ENCODE assay signal across 1 cellular context in the genomic region with DNA sequence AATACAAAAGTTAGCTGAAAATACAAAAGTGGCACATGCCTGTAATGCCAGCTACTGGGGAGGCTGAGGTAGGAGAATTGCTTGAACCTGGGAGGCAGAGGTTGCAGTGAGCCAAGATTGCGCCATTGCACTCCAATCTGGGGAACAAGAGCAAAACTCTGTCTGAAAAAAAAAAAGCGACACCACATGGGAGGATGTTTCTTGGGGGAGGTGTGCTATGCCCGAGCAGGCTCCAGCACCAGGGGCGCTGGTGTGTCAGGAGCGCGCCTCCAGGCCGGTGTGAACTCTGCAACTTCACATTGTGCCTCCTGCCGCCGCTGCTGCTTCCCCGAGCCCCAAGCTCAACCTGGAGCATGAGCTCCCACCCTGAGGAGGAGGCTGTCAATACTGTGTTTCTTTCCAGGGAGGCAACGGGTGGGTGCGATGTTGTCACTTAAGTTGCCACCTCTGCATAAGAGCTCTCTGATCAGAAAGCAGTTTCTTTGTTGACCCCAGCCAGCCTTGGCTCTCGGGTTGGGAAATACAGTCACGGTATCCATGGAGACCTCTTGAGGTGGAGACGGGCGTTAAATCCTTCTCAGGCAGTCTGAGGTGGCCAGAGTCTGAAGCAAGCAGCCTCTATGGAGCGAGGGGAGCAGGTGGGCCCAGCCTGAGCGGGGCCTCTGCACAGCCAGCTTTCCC.
A peak's percentile ranks its signal among the peaks of the same experiment; 100 is the strongest.
TF ChIP-seq lines count a peak whose summit lies in the region.

No MANE protein-coding gene starts in this region.

TF ChIP-seq in K562, 482 proteins besides CTCF, POLR2A, EP300 and RAD21 (continued from another document and continues in another):
- TF ChIP-seq, protein P1, sequence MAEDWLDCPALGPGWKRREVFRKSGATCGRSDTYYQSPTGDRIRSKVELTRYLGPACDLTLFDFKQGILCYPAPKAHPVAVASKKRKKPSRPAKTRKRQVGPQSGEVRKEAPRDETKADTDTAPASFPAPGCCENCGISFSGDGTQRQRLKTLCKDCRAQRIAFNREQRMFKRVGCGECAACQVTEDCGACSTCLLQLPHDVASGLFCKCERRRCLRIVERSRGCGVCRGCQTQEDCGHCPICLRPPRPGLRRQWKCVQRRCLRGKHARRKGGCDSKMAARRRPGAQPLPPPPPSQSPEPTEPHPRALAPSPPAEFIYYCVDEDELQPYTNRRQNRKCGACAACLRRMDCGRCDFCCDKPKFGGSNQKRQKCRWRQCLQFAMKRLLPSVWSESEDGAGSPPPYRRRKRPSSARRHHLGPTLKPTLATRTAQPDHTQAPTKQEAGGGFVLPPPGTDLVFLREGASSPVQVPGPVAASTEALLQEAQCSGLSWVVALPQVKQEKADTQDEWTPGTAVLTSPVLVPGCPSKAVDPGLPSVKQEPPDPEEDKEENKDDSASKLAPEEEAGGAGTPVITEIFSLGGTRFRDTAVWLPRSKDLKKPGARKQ (CRISPR knock-in tag; IDR thresholded peaks at IDR 0.05): no peak
- TF ChIP-seq E2F3 (CRISPR knock-in tag; IDR thresholded peaks at IDR 0.05) (no peak), TAF9B (IDR thresholded peaks at IDR 0.05; ENCODE audit: partially characterized antibody) (no peak), JUN (IDR thresholded peaks at IDR 0.05; ENCODE audit: borderline replicate concordance, low read depth, low read length) (0 out of 2 replicates have a peak, but pooled peaks have one; percentile 29), JUN (CRISPR knock-in tag; IDR thresholded peaks at IDR 0.05; ENCODE audit: borderline replicate concordance) (no peak), HES1 (IDR thresholded peaks at IDR 0.05; ENCODE audit: low read depth) (no peak), ILK (tag; IDR thresholded peaks at IDR 0.05; ENCODE audit: borderline replicate concordance, low read depth) (no peak), CBX1 (IDR thresholded peaks at IDR 0.05; ENCODE audit: low read depth) (no peak), NRF1 (conservative IDR thresholded peaks at IDR 0.05 in 1 of 2, IDR thresholded peaks at IDR 0.05 in 1 of 2) (peak; percentile 39 to 57; a peak in 3 of 4 replicates), TFAP4 (CRISPR knock-in tag; IDR thresholded peaks at IDR 0.05; ENCODE audit: borderline replicate concordance) (peak; percentile 75; the same call in 1 of the 2 replicates), ZNF431 (CRISPR knock-in tag; IDR thresholded peaks at IDR 0.05) (no peak), ID3 (CRISPR knock-in tag; IDR thresholded peaks at IDR 0.05) (no peak), ID3 (tag; IDR thresholded peaks at IDR 0.05) (no peak), MEF2D (tag; conservative IDR thresholded peaks at IDR 0.05; ENCODE audit: low read depth) (no peak), FOXK2 (conservative IDR thresholded peaks at IDR 0.05 in 1 of 2, IDR thresholded peaks at IDR 0.05 in 1 of 2; ENCODE audit: low read depth in 2 of 2) (peak in 1 of 2 experiments; percentile 59; a peak in 2 of 4 replicates), ZSCAN32 (CRISPR knock-in tag; IDR thresholded peaks at IDR 0.05) (no peak), SAP30 (IDR thresholded peaks at IDR 0.05; ENCODE audit: borderline replicate concordance, insufficient read depth, low read depth, low read length, poor library complexity, severe bottlenecking) (no peak), SMC3 (conservative IDR thresholded peaks at IDR 0.05; ENCODE audit: insufficient read depth, low read depth, low read length) (peak; percentile 41), MCM3 (IDR thresholded peaks at IDR 0.05) (no peak), NCOA2 (IDR thresholded peaks at IDR 0.05; ENCODE audit: partially characterized antibody in 2 of 2) (no peak), FIP1L1 (IDR thresholded peaks at IDR 0.05; ENCODE audit: low read depth, low read length, poor library complexity, severe bottlenecking) (no peak), ZNF707 (CRISPR knock-in tag; conservative IDR thresholded peaks at IDR 0.05) (no peak), CSDE1 (IDR thresholded peaks at IDR 0.05) (no peak), NCOA1 (IDR thresholded peaks at IDR 0.05; ENCODE audit: low read depth) (0 out of 2 replicates have a peak, but pooled peaks have one; percentile 13), FOXP1 (CRISPR knock-in tag; IDR thresholded peaks at IDR 0.05) (no peak), TAF7 (tag; IDR thresholded peaks at IDR 0.05) (no peak), TEAD4 (IDR thresholded peaks at IDR 0.05; ENCODE audit: low read length) (peak; percentile 23; the same call in 1 of the 2 replicates), TEAD4 (CRISPR knock-in tag; IDR thresholded peaks at IDR 0.05; ENCODE audit: borderline replicate concordance) (no peak), DACH1 (IDR thresholded peaks at IDR 0.05; ENCODE audit: partially characterized antibody) (no peak), ATF7 (IDR thresholded peaks at IDR 0.05) (peak; percentile 32; the same call in 1 of the 2 replicates), MCM5 (IDR thresholded peaks at IDR 0.05; ENCODE audit: low read depth) (no peak), ZNF12 (CRISPR knock-in tag; IDR thresholded peaks at IDR 0.05) (no peak), ZNF3 (CRISPR knock-in tag; IDR thresholded peaks at IDR 0.05) (no peak), SMARCA4 (IDR thresholded peaks at IDR 0.05) (peak; percentile 61), PTTG1 (tag; IDR thresholded peaks at IDR 0.05; ENCODE audit: low read depth) (no peak), SP1 (CRISPR knock-in tag; IDR thresholded peaks at IDR 0.05) (no peak), TOE1 (IDR thresholded peaks at IDR 0.05; ENCODE audit: borderline replicate concordance) (no peak), TOE1 (CRISPR knock-in tag; IDR thresholded peaks at IDR 0.05; ENCODE audit: borderline replicate concordance, low read depth) (no peak), ARID2 (IDR thresholded peaks at IDR 0.05) (peak; percentile 35; the same call in 1 of the 2 replicates), HDAC2 (IDR thresholded peaks at IDR 0.05) (no peak), NFYB (IDR thresholded peaks at IDR 0.05; ENCODE audit: extremely low read depth, insufficient read length) (no peak), SMARCE1 (IDR thresholded peaks at IDR 0.05) (no peak), CTCFL (IDR thresholded peaks at IDR 0.05; ENCODE audit: borderline replicate concordance, insufficient read depth, low read depth, low read length, poor library complexity, severe bottlenecking) (peak; percentile 10), TRIM24 (IDR thresholded peaks at IDR 0.05) (no peak)
- TF ChIP-seq, protein P2, sequence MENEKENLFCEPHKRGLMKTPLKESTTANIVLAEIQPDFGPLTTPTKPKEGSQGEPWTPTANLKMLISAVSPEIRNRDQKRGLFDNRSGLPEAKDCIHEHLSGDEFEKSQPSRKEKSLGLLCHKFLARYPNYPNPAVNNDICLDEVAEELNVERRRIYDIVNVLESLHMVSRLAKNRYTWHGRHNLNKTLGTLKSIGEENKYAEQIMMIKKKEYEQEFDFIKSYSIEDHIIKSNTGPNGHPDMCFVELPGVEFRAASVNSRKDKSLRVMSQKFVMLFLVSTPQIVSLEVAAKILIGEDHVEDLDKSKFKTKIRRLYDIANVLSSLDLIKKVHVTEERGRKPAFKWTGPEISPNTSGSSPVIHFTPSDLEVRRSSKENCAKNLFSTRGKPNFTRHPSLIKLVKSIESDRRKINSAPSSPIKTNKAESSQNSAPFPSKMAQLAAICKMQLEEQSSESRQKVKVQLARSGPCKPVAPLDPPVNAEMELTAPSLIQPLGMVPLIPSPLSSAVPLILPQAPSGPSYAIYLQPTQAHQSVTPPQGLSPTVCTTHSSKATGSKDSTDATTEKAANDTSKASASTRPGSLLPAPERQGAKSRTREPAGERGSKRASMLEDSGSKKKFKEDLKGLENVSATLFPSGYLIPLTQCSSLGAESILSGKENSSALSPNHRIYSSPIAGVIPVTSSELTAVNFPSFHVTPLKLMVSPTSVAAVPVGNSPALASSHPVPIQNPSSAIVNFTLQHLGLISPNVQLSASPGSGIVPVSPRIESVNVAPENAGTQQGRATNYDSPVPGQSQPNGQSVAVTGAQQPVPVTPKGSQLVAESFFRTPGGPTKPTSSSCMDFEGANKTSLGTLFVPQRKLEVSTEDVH (IDR thresholded peaks at IDR 0.05; ENCODE audit: low read depth, partially characterized antibody): no peak
- TF ChIP-seq, protein P3, sequence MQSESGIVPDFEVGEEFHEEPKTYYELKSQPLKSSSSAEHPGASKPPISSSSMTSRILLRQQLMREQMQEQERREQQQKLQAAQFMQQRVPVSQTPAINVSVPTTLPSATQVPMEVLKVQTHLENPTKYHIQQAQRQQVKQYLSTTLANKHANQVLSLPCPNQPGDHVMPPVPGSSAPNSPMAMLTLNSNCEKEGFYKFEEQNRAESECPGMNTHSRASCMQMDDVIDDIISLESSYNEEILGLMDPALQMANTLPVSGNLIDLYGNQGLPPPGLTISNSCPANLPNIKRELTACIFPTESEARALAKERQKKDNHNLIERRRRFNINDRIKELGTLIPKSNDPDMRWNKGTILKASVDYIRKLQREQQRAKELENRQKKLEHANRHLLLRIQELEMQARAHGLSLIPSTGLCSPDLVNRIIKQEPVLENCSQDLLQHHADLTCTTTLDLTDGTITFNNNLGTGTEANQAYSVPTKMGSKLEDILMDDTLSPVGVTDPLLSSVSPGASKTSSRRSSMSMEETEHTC (IDR thresholded peaks at IDR 0.05): no peak
- TF ChIP-seq, protein P4, sequence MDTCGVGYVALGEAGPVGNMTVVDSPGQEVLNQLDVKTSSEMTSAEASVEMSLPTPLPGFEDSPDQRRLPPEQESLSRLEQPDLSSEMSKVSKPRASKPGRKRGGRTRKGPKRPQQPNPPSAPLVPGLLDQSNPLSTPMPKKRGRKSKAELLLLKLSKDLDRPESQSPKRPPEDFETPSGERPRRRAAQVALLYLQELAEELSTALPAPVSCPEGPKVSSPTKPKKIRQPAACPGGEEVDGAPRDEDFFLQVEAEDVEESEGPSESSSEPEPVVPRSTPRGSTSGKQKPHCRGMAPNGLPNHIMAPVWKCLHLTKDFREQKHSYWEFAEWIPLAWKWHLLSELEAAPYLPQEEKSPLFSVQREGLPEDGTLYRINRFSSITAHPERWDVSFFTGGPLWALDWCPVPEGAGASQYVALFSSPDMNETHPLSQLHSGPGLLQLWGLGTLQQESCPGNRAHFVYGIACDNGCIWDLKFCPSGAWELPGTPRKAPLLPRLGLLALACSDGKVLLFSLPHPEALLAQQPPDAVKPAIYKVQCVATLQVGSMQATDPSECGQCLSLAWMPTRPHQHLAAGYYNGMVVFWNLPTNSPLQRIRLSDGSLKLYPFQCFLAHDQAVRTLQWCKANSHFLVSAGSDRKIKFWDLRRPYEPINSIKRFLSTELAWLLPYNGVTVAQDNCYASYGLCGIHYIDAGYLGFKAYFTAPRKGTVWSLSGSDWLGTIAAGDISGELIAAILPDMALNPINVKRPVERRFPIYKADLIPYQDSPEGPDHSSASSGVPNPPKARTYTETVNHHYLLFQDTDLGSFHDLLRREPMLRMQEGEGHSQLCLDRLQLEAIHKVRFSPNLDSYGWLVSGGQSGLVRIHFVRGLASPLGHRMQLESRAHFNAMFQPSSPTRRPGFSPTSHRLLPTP (IDR thresholded peaks at IDR 0.05; ENCODE audit: borderline replicate concordance, extremely low read depth, insufficient read length): no peak
- TF ChIP-seq, protein P5, sequence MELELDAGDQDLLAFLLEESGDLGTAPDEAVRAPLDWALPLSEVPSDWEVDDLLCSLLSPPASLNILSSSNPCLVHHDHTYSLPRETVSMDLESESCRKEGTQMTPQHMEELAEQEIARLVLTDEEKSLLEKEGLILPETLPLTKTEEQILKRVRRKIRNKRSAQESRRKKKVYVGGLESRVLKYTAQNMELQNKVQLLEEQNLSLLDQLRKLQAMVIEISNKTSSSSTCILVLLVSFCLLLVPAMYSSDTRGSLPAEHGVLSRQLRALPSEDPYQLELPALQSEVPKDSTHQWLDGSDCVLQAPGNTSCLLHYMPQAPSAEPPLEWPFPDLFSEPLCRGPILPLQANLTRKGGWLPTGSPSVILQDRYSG (tag; conservative IDR thresholded peaks at IDR 0.05; ENCODE audit: low read depth): 0 out of 2 replicates have a peak, but pooled peaks have one; percentile 31
